1 cellular context compared by ENCODE assay signal in genomic region chr6:75243333-75244062, GRCh38.
TF ChIP-seq lines count a peak whose summit lies in the region.

Gene COX7A2, minus strand, starts transcription at chr6:75243801. Its CDS starts 67 bp downstream, at chr6:75243734.

TF ChIP-seq in liver, 16 proteins besides CTCF, POLR2A, EP300 and RAD21 (continued from another document):
- peak; percentile 93 for TF ChIP-seq REST (IDR thresholded peaks at IDR 0.05)
- TF ChIP-seq YY1 (IDR thresholded peaks at IDR 0.05), result peak; percentile 97
- TF ChIP-seq ZBTB33 (IDR thresholded peaks at IDR 0.05), result peak; percentile 86
